1 cellular context compared by ENCODE assay signal in genomic region chr13:52850396-52851152, GRCh38.
A peak's percentile ranks its signal among the peaks of the same experiment; 100 is the strongest.
TF ChIP-seq lines count a peak whose summit lies in the region.

No MANE protein-coding gene starts in this region.

TF ChIP-seq in WTC11, 78 proteins besides CTCF, POLR2A, EP300 and RAD21 (continued from another document):
- TF ChIP-seq E2F4 (CRISPR knock-in tag; IDR thresholded peaks at IDR 0.05; ENCODE audit: borderline replicate concordance, low read depth) (peak; percentile 86; the same call in 1 of the 2 replicates), ATF1 (CRISPR knock-in tag; IDR thresholded peaks at IDR 0.05) (no peak), ATF2 (CRISPR knock-in tag; IDR thresholded peaks at IDR 0.05; ENCODE audit: borderline replicate concordance, low read depth) (peak; percentile 54; the same call in 1 of the 2 replicates), HMGXB4 (CRISPR knock-in tag; IDR thresholded peaks at IDR 0.05) (peak; percentile 68; the same call in 1 of the 2 replicates), FOXK1 (CRISPR knock-in tag; IDR thresholded peaks at IDR 0.05) (peak; percentile 86), ZNF121 (CRISPR knock-in tag; IDR thresholded peaks at IDR 0.05) (peak; percentile 2; the same call in 1 of the 2 replicates), RELA (CRISPR knock-in tag; IDR thresholded peaks at IDR 0.05; ENCODE audit: borderline replicate concordance) (peak; percentile 94; the same call in 1 of the 2 replicates), CREB1 (CRISPR knock-in tag; IDR thresholded peaks at IDR 0.05) (peak; percentile 91), NR3C1 (CRISPR knock-in tag; conservative IDR thresholded peaks at IDR 0.05; ENCODE audit: low read depth) (peak; percentile 93), CREM (CRISPR knock-in tag; IDR thresholded peaks at IDR 0.05) (no peak; the same call in 1 of the 2 replicates), NR2C2 (CRISPR knock-in tag; IDR thresholded peaks at IDR 0.05) (peak; percentile 76), ARID4B (CRISPR knock-in tag; IDR thresholded peaks at IDR 0.05; ENCODE audit: borderline replicate concordance) (peak; percentile 98), ETV6 (CRISPR knock-in tag; IDR thresholded peaks at IDR 0.05) (peak; percentile 99), MAX (CRISPR knock-in tag; IDR thresholded peaks at IDR 0.05) (peak; percentile 78), E2F5 (CRISPR knock-in tag; IDR thresholded peaks at IDR 0.05) (peak; percentile 70; the same call in 1 of the 2 replicates), NFYB (CRISPR knock-in tag; conservative IDR thresholded peaks at IDR 0.05; ENCODE audit: low read depth) (no peak), ATF3 (CRISPR knock-in tag; conservative IDR thresholded peaks at IDR 0.05) (no peak), SP1 (CRISPR knock-in tag; conservative IDR thresholded peaks at IDR 0.05) (peak; percentile 58), JUN (CRISPR knock-in tag; IDR thresholded peaks at IDR 0.05) (peak; percentile 87)
